19 cellular contexts compared by ENCODE assay signal in the genomic region with DNA sequence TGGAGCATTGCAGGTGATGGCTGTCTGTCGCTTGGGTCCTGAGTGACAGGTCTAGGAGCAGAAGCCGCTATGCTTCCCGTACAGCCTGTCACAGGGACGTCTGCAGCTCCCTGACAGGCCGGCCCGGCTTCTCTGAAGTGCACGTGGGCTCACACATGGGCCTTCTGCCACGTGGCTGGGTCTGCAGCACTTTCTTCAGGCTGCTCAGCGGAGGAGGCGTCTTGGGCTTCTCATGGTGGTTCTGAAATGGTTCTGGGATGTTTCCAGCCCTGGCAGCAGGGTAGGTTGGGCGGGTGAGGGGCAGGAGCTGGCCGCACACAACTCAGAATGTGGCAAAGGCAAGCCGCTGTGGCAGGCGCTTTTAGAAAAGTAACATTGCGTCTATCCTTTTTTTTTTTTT.
"Had no signal": no experiment of that assay in that cellular context is flagged by ENCODE, and none has a peak within 500 bp of the region (broad histone marks: within the 10 kb centered on the region; RNA-seq: fewer than 3 reads in every experiment).

No MANE protein-coding gene starts in this region.

- DNase-seq: activated CD4-positive, alpha-beta memory T cell treated with anti-CD3 and anti-CD28 coated beads, Interleukin-2, amount 10 ng/mL, durations not matched to agents 7 days and 5 days; activated CD4-positive, alpha-beta T cell treated with anti-CD3 and anti-CD28 coated beads, Interleukin-2, amount 10 ng/mL, durations not matched to agents 24 days and 14 days; activated effector memory CD4-positive, alpha-beta T cell treated with Interleukin-2 at 50 U/mL for 16 hours; activated naive CD4-positive, alpha-beta T cell treated with anti-CD3 and anti-CD28 coated beads for 36 hours; activated naive CD8-positive, alpha-beta T cell treated with anti-CD3 and anti-CD28 coated beads, Interleukin-2, amount 10 ng/mL, durations not matched to agents 7 days and 5 days; activated T-cell treated with anti-CD3 and anti-CD28 coated beads, Interleukin-2, amount 50 U/mL, for 72 hours; amniotic stem cell; cerebellar nuclear complex; foreskin keratinocyte; kidney glomerular epithelial cell; left ventricle myocardium inferior; mammary epithelial cell; nephron progenitor cell; stimulated activated CD4-positive, alpha-beta T cell treated with anti-CD3 and anti-CD28 coated beads, Interleukin-4, amount 100 ng/mL, for 24 hours; stimulated activated naive CD8-positive, alpha-beta T cell treated with anti-CD3 and anti-CD28 coated beads, Interleukin-15, Interleukin-2, amounts not matched to agents 100 U/mL and 50 U/mL, for 24 hours; T-helper 1 cell; thyroid gland; upper lobe of right lung had no signal

- H3K27ac ChIP-seq: coronary artery, foreskin keratinocyte, left ventricle myocardium inferior, thyroid gland, upper lobe of right lung had no signal

- H3K9me3 ChIP-seq: left ventricle myocardium inferior, thyroid gland, upper lobe of right lung had no signal

- ATAC-seq: activated T-cell treated with anti-CD3 and anti-CD28 coated beads, Interleukin-2, amount 50 U/mL, for 72 hours; foreskin keratinocyte; stimulated activated naive CD8-positive, alpha-beta T cell treated with anti-CD3 and anti-CD28 coated beads, Interleukin-15, Interleukin-2, amounts not matched to agents 100 U/mL and 50 U/mL, for 24 hours; upper lobe of right lung had no signal

- H3K27me3 ChIP-seq: foreskin keratinocyte, thyroid gland, upper lobe of right lung had no signal

- H3K27ac Mint-ChIP-seq: activated CD4-positive, alpha-beta memory T cell treated with anti-CD3 and anti-CD28 coated beads, Interleukin-2, amount 10 ng/mL, durations not matched to agents 7 days and 5 days; activated naive CD4-positive, alpha-beta T cell treated with anti-CD3 and anti-CD28 coated beads for 36 hours; activated naive CD8-positive, alpha-beta T cell treated with anti-CD3 and anti-CD28 coated beads, Interleukin-2, amount 10 ng/mL, durations not matched to agents 7 days and 5 days; activated T-cell treated with anti-CD3 and anti-CD28 coated beads, Interleukin-2, amount 50 U/mL, for 72 hours had no signal

- H3K4me3 ChIP-seq: coronary artery, left ventricle myocardium inferior, thyroid gland, upper lobe of right lung had no signal

- H3K4me1 ChIP-seq: foreskin keratinocyte, thyroid gland, upper lobe of right lung had no signal

- H3K27me3 Mint-ChIP-seq: activated CD4-positive, alpha-beta memory T cell treated with anti-CD3 and anti-CD28 coated beads, Interleukin-2, amount 10 ng/mL, durations not matched to agents 7 days and 5 days; activated CD4-positive, alpha-beta T cell treated with anti-CD3 and anti-CD28 coated beads, Interleukin-2, amount 10 ng/mL, durations not matched to agents 24 days and 14 days; activated naive CD8-positive, alpha-beta T cell treated with anti-CD3 and anti-CD28 coated beads, Interleukin-2, amount 10 ng/mL, durations not matched to agents 7 days and 5 days had no signal

- H3K4me3 Mint-ChIP-seq: activated CD4-positive, alpha-beta memory T cell treated with anti-CD3 and anti-CD28 coated beads, Interleukin-2, amount 10 ng/mL, durations not matched to agents 7 days and 5 days; activated CD4-positive, alpha-beta T cell treated with anti-CD3 and anti-CD28 coated beads, Interleukin-2, amount 10 ng/mL, durations not matched to agents 24 days and 14 days; activated naive CD4-positive, alpha-beta T cell treated with anti-CD3 and anti-CD28 coated beads for 36 hours; activated naive CD8-positive, alpha-beta T cell treated with anti-CD3 and anti-CD28 coated beads, Interleukin-2, amount 10 ng/mL, durations not matched to agents 7 days and 5 days; activated T-cell treated with anti-CD3 and anti-CD28 coated beads, Interleukin-2, amount 50 U/mL, for 72 hours; nephron progenitor cell had no signal

- H3K9me3 Mint-ChIP-seq: activated CD4-positive, alpha-beta memory T cell treated with anti-CD3 and anti-CD28 coated beads, Interleukin-2, amount 10 ng/mL, durations not matched to agents 7 days and 5 days; activated CD4-positive, alpha-beta T cell treated with anti-CD3 and anti-CD28 coated beads, Interleukin-2, amount 10 ng/mL, durations not matched to agents 24 days and 14 days; activated naive CD4-positive, alpha-beta T cell treated with anti-CD3 and anti-CD28 coated beads for 36 hours; activated naive CD8-positive, alpha-beta T cell treated with anti-CD3 and anti-CD28 coated beads, Interleukin-2, amount 10 ng/mL, durations not matched to agents 7 days and 5 days; activated T-cell treated with anti-CD3 and anti-CD28 coated beads, Interleukin-2, amount 50 U/mL, for 72 hours; nephron progenitor cell had no signal
